Comparison of ENCODE assay signal across 8 cellular contexts in genomic region chrX:130083656-130084382, GRCh38. TPM values are rescaled to one million over a fixed set of nuclear protein-coding genes. Genes with fewer than 3 reads are reported as not detected.
DNase-seq lines count a peak whose midpoint lies in the region; ATAC-seq and FAIRE-seq lines count a peak whose summit lies in the region.

No MANE protein-coding gene starts in this region.

- no peaks in the 10 kb centered on the region for H3K27me3 ChIP-seq in right cardiac atrium (ENCODE audit: control insufficient read depth, insufficient read depth)

- no peaks in the 10 kb centered on the region for H3K9me3 ChIP-seq in right cardiac atrium (ENCODE audit: control insufficient read depth, low read length)

- H3K4me1 Mint-ChIP-seq in activated T-helper 2 cell treated with anti-CD3 and anti-CD28 coated beads, Interferon-gamma antibody, Interleukin-2, Interleukin-4, amounts not matched to agents 10 μg/mL and 5 μg/mL and 100 μg/mL, durations not matched to agents 14 hours and 24 hours and 36 hours (ENCODE audit: low read depth), result peaks cover 51% of the 10 kb centered on the region

- no peak for FAIRE-seq in HTR-8/SVneo (lab: Jason Lieb, UNC)

- peak overlapping the region; percentile 91 for H3K27ac Mint-ChIP-seq in activated T-helper 2 cell treated with anti-CD3 and anti-CD28 coated beads, Interferon-gamma antibody, Interleukin-2, Interleukin-4, amounts not matched to agents 10 μg/mL and 5 μg/mL and 100 μg/mL, durations not matched to agents 14 hours and 24 hours and 36 hours

- DNase-seq in Right ventricle myocardium superior, result peak; percentile 44
- DNase-seq in right cardiac atrium, result no peak
- DNase-seq in activated T-helper 2 cell treated with anti-CD3 and anti-CD28 coated beads, Interferon-gamma antibody, Interleukin-2, Interleukin-4, amounts not matched to agents 10 μg/mL and 5 μg/mL and 100 μg/mL, durations not matched to agents 14 hours and 24 hours and 36 hours (ENCODE audit: low spot score), result peak; percentile 14
- DNase-seq in amygdala (lab: John Stamatoyannopoulos, UW), result no peak
- DNase-seq in HTR-8/SVneo (ENCODE audit: insufficient read length, low spot score), result no peak
- DNase-seq in left lobe of liver (ENCODE audit: low spot score), result no peak

- WGBS in right cardiac atrium, result 77% methylated on average over 15 of the region's 15 CpGs

- no peaks in the 10 kb centered on the region for H3K9me3 Mint-ChIP-seq in activated T-helper 2 cell treated with anti-CD3 and anti-CD28 coated beads, Interferon-gamma antibody, Interleukin-2, Interleukin-4, amounts not matched to agents 10 μg/mL and 5 μg/mL and 100 μg/mL, durations not matched to agents 14 hours and 24 hours and 36 hours

- H3K27ac ChIP-seq in right cardiac atrium (ENCODE audit: low read length), result no peak overlapping the region

- ATAC-seq in Right ventricle myocardium superior (ENCODE audit: poor library complexity) (no peak), right cardiac atrium (no peak), HG03520 (IDR thresholded peaks at IDR 0.05; ENCODE audit: unreplicated experiment) (peak; percentile 19), HG03565 (IDR thresholded peaks at IDR 0.05; ENCODE audit: unreplicated experiment) (no peak), left lobe of liver (no peak)

- peak overlapping the region; percentile 80 for H3K4me3 Mint-ChIP-seq in activated T-helper 2 cell treated with anti-CD3 and anti-CD28 coated beads, Interferon-gamma antibody, Interleukin-2, Interleukin-4, amounts not matched to agents 10 μg/mL and 5 μg/mL and 100 μg/mL, durations not matched to agents 14 hours and 24 hours and 36 hours (ENCODE audit: low read depth)

- H3K4me3 ChIP-seq in right cardiac atrium (ENCODE audit: low read length), result no peak overlapping the region

- intact Hi-C loops in Right ventricle myocardium superior (cut with DNase I), result loop anchor here (5.0 kb wide), 2 partner anchors 38 to 103 kb away; no protein-coding TSS in a partner anchor
- intact Hi-C loops in right cardiac atrium (cut with DNase I), result loop anchor here in 3 of 4 donors (5.0 to 10.0 kb wide), 2 partner anchors 51 to 108 kb away; no protein-coding TSS in a partner anchor
- intact Hi-C loops in activated T-helper 2 cell treated with anti-CD3 and anti-CD28 coated beads, Interferon-gamma antibody, Interleukin-2, Interleukin-4, amounts not matched to agents 10 μg/mL and 5 μg/mL and 100 μg/mL, durations not matched to agents 14 hours and 24 hours and 36 hours (cut with micrococcal nuclease), result loop anchor here (2.0 to 5.0 kb wide), 3 partner anchors 81 to 303 kb away; partner anchors contain the start of genes AIFM1 and ZNF280C

- peaks cover 24% of the 10 kb centered on the region for H3K36me3 Mint-ChIP-seq in activated T-helper 2 cell treated with anti-CD3 and anti-CD28 coated beads, Interferon-gamma antibody, Interleukin-2, Interleukin-4, amounts not matched to agents 10 μg/mL and 5 μg/mL and 100 μg/mL, durations not matched to agents 14 hours and 24 hours and 36 hours (ENCODE audit: low read depth)

- H3K4me1 ChIP-seq in right cardiac atrium (ENCODE audit: control insufficient read depth, insufficient read depth, low read length), result peaks cover 10% of the 10 kb centered on the region

- no peaks in the 10 kb centered on the region for H3K27me3 Mint-ChIP-seq in activated T-helper 2 cell treated with anti-CD3 and anti-CD28 coated beads, Interferon-gamma antibody, Interleukin-2, Interleukin-4, amounts not matched to agents 10 μg/mL and 5 μg/mL and 100 μg/mL, durations not matched to agents 14 hours and 24 hours and 36 hours (ENCODE audit: low read depth)

RNA-seq across cellular contexts. Expression of gene ELF4, which starts 26.5 kb away (rescaled TPM):
- total RNA-seq in Right ventricle myocardium superior (2.0 TPM), right cardiac atrium (1 to 10 TPM; 3.1 to 5.6 (median 3.9) TPM), left lobe of liver (1.4 TPM)
- polyA plus RNA-seq in right cardiac atrium, result 1.7 TPM
- 31.8 and 33.6 TPM in 2 replicates for total RNA-seq in activated T-helper 2 cell treated with anti-CD3 and anti-CD28 coated beads, Interferon-gamma antibody, Interleukin-2, Interleukin-4, amounts not matched to agents 10 μg/mL and 5 μg/mL and 100 μg/mL, durations not matched to agents 14 hours and 24 hours and 36 hours

Comparison
In these comparisons a context has a peak if more than half of its experiments do, and no peak if none do; other contexts are left out.
1. DNase-seq: peak in Right ventricle myocardium superior (single experiment) and activated T-helper 2 cell treated with anti-CD3 and anti-CD28 coated beads, Interferon-gamma antibody, Interleukin-2, Interleukin-4, amounts not matched to agents 10 μg/mL and 5 μg/mL and 100 μg/mL, durations not matched to agents 14 hours and 24 hours and 36 hours (single experiment); none in right cardiac atrium (0 of 3), amygdala (0 of 56), HTR-8/SVneo (single experiment) and left lobe of liver (single experiment).